In genomic region chr13:28750187-28751045, GRCh38 we compare ENCODE assay signal across 15 cellular contexts. TPM values are rescaled to one million over a fixed set of nuclear protein-coding genes. Genes with fewer than 3 reads are reported as not detected.
DNase-seq lines count a peak whose midpoint lies in the region; TF ChIP-seq lines count a peak whose summit lies in the region.
"Had no signal": no experiment of that assay in that cellular context is flagged by ENCODE, and none has a peak within 500 bp of the region (broad histone marks: within the 10 kb centered on the region; RNA-seq: fewer than 3 reads in every experiment).

No MANE protein-coding gene starts in this region.

- H3K4me1 ChIP-seq in transverse colon, result peaks cover 0 to 16% (median 7%) of the 10 kb centered on the region in 4 donors

- no peaks in the 10 kb centered on the region for H3K9me3 ChIP-seq in transverse colon
- H3K9me3 ChIP-seq: vagina had no signal

- H3K36me3 Mint-ChIP-seq in HFFc6 (ENCODE audit: low read depth), result peaks cover 18% of the 10 kb centered on the region; the same call in 1 of the 2 replicates
- peaks cover 3% of the 10 kb centered on the region for H3K36me3 Mint-ChIP-seq in mesothelial cell of epicardium
- peaks cover 4% of the 10 kb centered on the region for H3K36me3 Mint-ChIP-seq in activated CD4-positive, alpha-beta memory T cell treated with anti-CD3 and anti-CD28 coated beads, Interleukin-2, amount 10 ng/mL, durations not matched to agents 7 days and 5 days (ENCODE audit: low read depth)
- H3K36me3 Mint-ChIP-seq: CD4-positive, CD25-positive, alpha-beta regulatory T cell had no signal

- H3K27ac ChIP-seq in transverse colon, result no peak overlapping the region
- H3K27ac ChIP-seq: vagina had no signal

- no peak for TF ChIP-seq EP300 in transverse colon (IDR thresholded peaks at IDR 0.05; ENCODE audit: low read depth)

- no peak overlapping the region for H3K4me3 Mint-ChIP-seq in HFFc6
- no peak overlapping the region for H3K4me3 Mint-ChIP-seq in mesothelial cell of epicardium
- no peak overlapping the region for H3K4me3 Mint-ChIP-seq in activated CD4-positive, alpha-beta memory T cell treated with anti-CD3 and anti-CD28 coated beads, Interleukin-2, amount 10 ng/mL, durations not matched to agents 7 days and 5 days
- H3K4me3 Mint-ChIP-seq: CD4-positive, CD25-positive, alpha-beta regulatory T cell; nephron progenitor cell had no signal

- TF ChIP-seq POLR2A in transverse colon (IDR thresholded peaks at IDR 0.05), result no peak

- H3K27me3 Mint-ChIP-seq in HFFc6 (ENCODE audit: insufficient read depth), result peaks cover 2% of the 10 kb centered on the region; the same call in 1 of the 2 replicates
- no peaks in the 10 kb centered on the region for H3K27me3 Mint-ChIP-seq in mesothelial cell of epicardium (ENCODE audit: low read depth)
- H3K27me3 Mint-ChIP-seq in activated CD4-positive, alpha-beta memory T cell treated with anti-CD3 and anti-CD28 coated beads, Interleukin-2, amount 10 ng/mL, durations not matched to agents 7 days and 5 days, result peaks cover 7% of the 10 kb centered on the region

- DNase-seq in HFFc6 (no peak), NCI-H2196 treated with DMSO at 0.1 percent for 48 hours (lab: John Stamatoyannopoulos, UW; ENCODE audit: unreplicated experiment) (peak; percentile 8), epithelial cell of esophagus (ENCODE audit: low read depth) (peak; percentile 54), mesothelial cell of epicardium (ENCODE audit: low spot score in 2 of 2, unreplicated experiment in 2 of 2) (no peak), transverse colon (no peak), SIG-M5 treated with dmso at 0.1 percent for 504 hours (lab: John Stamatoyannopoulos, UW; ENCODE audit: unreplicated experiment) (no peak)
- DNase-seq in activated CD4-positive, alpha-beta memory T cell treated with anti-CD3 and anti-CD28 coated beads, Interleukin-2, amount 10 ng/mL, durations not matched to agents 7 days and 5 days, result no peak
- DNase-seq in stimulated activated CD4-positive, alpha-beta T cell treated with anti-CD3 and anti-CD28 coated beads, Interleukin-4, amount 100 ng/mL, for 4 hours, result no peak
- DNase-seq: NCI-H1436; nephron progenitor cell; right cardiac atrium; SIG-M5; stimulated activated naive CD4-positive, alpha-beta T cell treated with Interleukin-2 at 50 U/mL for 16 hours had no signal

- H3K4me1 Mint-ChIP-seq in HFFc6 (ENCODE audit: low read depth), result peaks cover 55% of the 10 kb centered on the region
- H3K4me1 Mint-ChIP-seq in mesothelial cell of epicardium, result peaks cover 41% of the 10 kb centered on the region
- H3K4me1 Mint-ChIP-seq in activated CD4-positive, alpha-beta memory T cell treated with anti-CD3 and anti-CD28 coated beads, Interleukin-2, amount 10 ng/mL, durations not matched to agents 7 days and 5 days, result peaks cover 25% of the 10 kb centered on the region

- no peak overlapping the region for H3K4me3 ChIP-seq in epithelial cell of esophagus (ENCODE audit: low read length)
- no peak overlapping the region for H3K4me3 ChIP-seq in transverse colon
- H3K4me3 ChIP-seq: vagina had no signal

- no peaks in the 10 kb centered on the region for H3K36me3 ChIP-seq in transverse colon
- H3K36me3 ChIP-seq: vagina had no signal

- WGBS in transverse colon (ENCODE audit: low coverage in 1 of 2), 2 donors, result 42 to 68% methylated on average over 3 to 5 of the region's 5 CpGs

- peak overlapping the region; percentile 6; the same call in 1 of the 2 replicates for H3K27ac Mint-ChIP-seq in HFFc6
- peak overlapping the region; percentile 47 for H3K27ac Mint-ChIP-seq in mesothelial cell of epicardium
- no peak overlapping the region for H3K27ac Mint-ChIP-seq in activated CD4-positive, alpha-beta memory T cell treated with anti-CD3 and anti-CD28 coated beads, Interleukin-2, amount 10 ng/mL, durations not matched to agents 7 days and 5 days
- H3K27ac Mint-ChIP-seq: nephron progenitor cell had no signal

- TF ChIP-seq CTCF in HFFc6 (IDR thresholded peaks at IDR 0.05), result no peak
- TF ChIP-seq CTCF in epithelial cell of esophagus (IDR thresholded peaks at IDR 0.05; ENCODE audit: insufficient read depth, low read depth, low read length, missing control alignments), result no peak
- TF ChIP-seq CTCF in mesothelial cell of epicardium (IDR thresholded peaks at IDR 0.05; ENCODE audit: unreplicated experiment), result no peak
- no peak for TF ChIP-seq CTCF in transverse colon (IDR thresholded peaks at IDR 0.05)

- CTCF ChIA-PET in activated CD4-positive, alpha-beta memory T cell treated with anti-CD3 and anti-CD28 coated beads, Interleukin-2, amount 10 ng/mL, durations not matched to agents 7 days and 5 days (lab: Charles Lee), result no interaction called here

- POLR2A ChIA-PET in activated CD4-positive, alpha-beta memory T cell treated with anti-CD3 and anti-CD28 coated beads, Interleukin-2, amount 10 ng/mL, durations not matched to agents 7 days and 5 days (lab: Charles Lee), result no interaction called here

- no peaks in the 10 kb centered on the region for H3K27me3 ChIP-seq in transverse colon
- H3K27me3 ChIP-seq: vagina had no signal

- intact Hi-C loops in transverse colon (cut with DNase I; ENCODE audit: low total_unique reads), result no loop called here

- peaks cover 3% of the 10 kb centered on the region for H3K9me3 Mint-ChIP-seq in HFFc6
- H3K9me3 Mint-ChIP-seq in mesothelial cell of epicardium, result peaks cover 11% of the 10 kb centered on the region
- peaks cover 9% of the 10 kb centered on the region for H3K9me3 Mint-ChIP-seq in activated CD4-positive, alpha-beta memory T cell treated with anti-CD3 and anti-CD28 coated beads, Interleukin-2, amount 10 ng/mL, durations not matched to agents 7 days and 5 days

- in situ Hi-C loops in transverse colon (cut with MboI; ENCODE audit: low pct_ligation_motif_present in 1 of 4, low pct_unique_long_range_greater_than_20kb in 1 of 4, low sequenced_read_pairs in 3 of 4), result no loop called here

RNA-seq across cellular contexts. Expression of gene SLC46A3, which starts 31.6 kb away (rescaled TPM):
- total RNA-seq in HFFc6 (2021; fragmentation: NEBNext Ultra II Directional; extraction: Animal tissue kit (Norgen Biotek cat#: 25700)), result 1 to 10 TPM; 2.2 to 4.3 (median 2.8) TPM
- total RNA-seq in mesothelial cell of epicardium, result 5.8 to 6.4 TPM (median 6.1 TPM) in 3 replicates
- total RNA-seq in transverse colon, result 10 to 100 TPM in 3 of 4 donors, 1 to 10 TPM in 1; 6.4 to 65.8 (median 46.5) TPM
- total RNA-seq in activated CD4-positive, alpha-beta memory T cell treated with anti-CD3 and anti-CD28 coated beads, Interleukin-2, amount 10 ng/mL, durations not matched to agents 7 days and 5 days, result 10 to 100 TPM in 1 of 2 experiments, 1 to 10 TPM in 1; 9.6 to 10.9 TPM

Comparison
In these comparisons a context has a peak if more than half of its experiments do, and no peak if none do; other contexts are left out.
1. DNase-seq: peak in NCI-H2196 treated with DMSO at 0.1 percent for 48 hours (single experiment) and epithelial cell of esophagus (single experiment); none in HFFc6 (single experiment), mesothelial cell of epicardium (0 of 2), transverse colon (single experiment), SIG-M5 treated with dmso at 0.1 percent for 504 hours (single experiment), activated CD4-positive, alpha-beta memory T cell treated with anti-CD3 and anti-CD28 coated beads, Interleukin-2, amount 10 ng/mL, durations not matched to agents 7 days and 5 days (single experiment) and stimulated activated CD4-positive, alpha-beta T cell treated with anti-CD3 and anti-CD28 coated beads, Interleukin-4, amount 100 ng/mL, for 4 hours (0 of 2).